ENCODE assay signal across 16 cellular contexts in genomic region chr18:5097116-5097703, GRCh38.
DNase-seq lines count a peak whose midpoint lies in the region; ATAC-seq and TF ChIP-seq lines count a peak whose summit lies in the region.
"Had no signal": no experiment of that assay in that cellular context is flagged by ENCODE, and none has a peak within 500 bp of the region (broad histone marks: within the 10 kb centered on the region; RNA-seq: fewer than 3 reads in every experiment).

No MANE protein-coding gene starts in this region.

- H3K27ac ChIP-seq in GM23248 (no peak overlapping the region), hepatocyte (no peak overlapping the region), smooth muscle cell (ENCODE audit: low read depth) (peak overlapping the region; percentile 39), tibial artery (no peak overlapping the region)
- H3K27ac ChIP-seq: C4-2B, KMS-11 had no signal

- no peak overlapping the region for H3K4me3 ChIP-seq in GM23248
- H3K4me3 ChIP-seq in hepatocyte, result no peak overlapping the region
- H3K4me3 ChIP-seq in smooth muscle cell, result no peak overlapping the region
- no peak overlapping the region for H3K4me3 ChIP-seq in tibial artery

- ATAC-seq in WTC11 (peak; percentile 72), left lobe of liver (no peak), omental fat pad (ENCODE audit: low FRiP score) (no peak)
- ATAC-seq: Right ventricle myocardium inferior had no signal

- H3K4me2 ChIP-seq in GM23248 (ENCODE audit: unreplicated experiment) (no peak overlapping the region), hepatocyte (no peak overlapping the region), smooth muscle cell (peak overlapping the region; percentile 63)
- H3K4me2 ChIP-seq: KMS-11 had no signal

- CTCF ChIA-PET in WTC11 (lab: Charles Lee), result interaction anchor here (1.8 kb wide), 1 partner anchor 9 kb away, joined by 8 read pairs; no protein-coding TSS in a partner anchor

- no peaks in the 10 kb centered on the region for H3K79me2 ChIP-seq in GM23248 (ENCODE audit: insufficient read depth)
- H3K79me2 ChIP-seq in hepatocyte, result no peaks in the 10 kb centered on the region
- H3K79me2 ChIP-seq in smooth muscle cell (ENCODE audit: low read depth), result no peaks in the 10 kb centered on the region

- H3K27me3 ChIP-seq in GM23248 (replicated peaks; ENCODE audit: insufficient read depth), result no peaks in the 10 kb centered on the region
- no peaks in the 10 kb centered on the region for H3K27me3 ChIP-seq in hepatocyte
- no peaks in the 10 kb centered on the region for H3K27me3 ChIP-seq in smooth muscle cell (ENCODE audit: low read depth)
- H3K27me3 ChIP-seq in tibial artery, result no peaks in the 10 kb centered on the region

- H3K36me3 Mint-ChIP-seq in WTC11, result peaks cover 13% of the 10 kb centered on the region

- no peaks in the 10 kb centered on the region for H4K20me1 ChIP-seq in GM23248 (ENCODE audit: insufficient read depth)
- no peaks in the 10 kb centered on the region for H4K20me1 ChIP-seq in hepatocyte (ENCODE audit: insufficient read depth, poor library complexity, severe bottlenecking)
- H4K20me1 ChIP-seq in smooth muscle cell (ENCODE audit: low read depth), result no peaks in the 10 kb centered on the region

- H3K36me3 ChIP-seq in GM23248 (ENCODE audit: low read depth) (no peaks in the 10 kb centered on the region), hepatocyte (replicated peaks; ENCODE audit: insufficient read depth, low read depth) (no peaks in the 10 kb centered on the region), smooth muscle cell (ENCODE audit: low read depth) (no peaks in the 10 kb centered on the region), tibial artery (no peaks in the 10 kb centered on the region)

- no peak overlapping the region for H3K9ac ChIP-seq in GM23248
- H3K9ac ChIP-seq in smooth muscle cell (ENCODE audit: low read depth), result no peak overlapping the region
- H3K9ac ChIP-seq: KMS-11 had no signal

- POLR2A ChIA-PET in WTC11 (lab: Charles Lee), result no interaction called here

- H3K9me2 ChIP-seq in GM23248 (ENCODE audit: insufficient read depth) (no peaks in the 10 kb centered on the region), hepatocyte (replicated peaks; ENCODE audit: insufficient read depth) (no peaks in the 10 kb centered on the region)

- H3K27me3 Mint-ChIP-seq in WTC11 (ENCODE audit: low read depth), result no peaks in the 10 kb centered on the region

- peak overlapping the region; percentile 20 for H3K27ac Mint-ChIP-seq in WTC11
- H3K27ac Mint-ChIP-seq: HFFc6 had no signal

- 32 to 34% methylated on average over 4 of the region's 4 CpGs for WGBS in GM23248 (ENCODE audit: low coverage in 1 of 2, low lambda C conversion rate in 2 of 2, missing lambda C conversion rate in 2 of 2), 2 experiments
- 26% methylated on average over 4 of the region's 4 CpGs for WGBS in hepatocyte (ENCODE audit: low lambda C conversion rate, missing lambda C conversion rate)
- 8% methylated on average over 4 of the region's 4 CpGs for WGBS in smooth muscle cell (ENCODE audit: low lambda C conversion rate)

- TF ChIP-seq CTCF in WTC11 (IDR thresholded peaks at IDR 0.05), result no peak
- TF ChIP-seq CTCF in hepatocyte (IDR thresholded peaks at IDR 0.05; ENCODE audit: poor library complexity), result no peak
- TF ChIP-seq CTCF in smooth muscle cell (IDR thresholded peaks at IDR 0.05; ENCODE audit: borderline replicate concordance, insufficient read depth, poor library complexity, severe bottlenecking), result no peak
- no peak for TF ChIP-seq CTCF in tibial artery (IDR thresholded peaks at IDR 0.05)
- no peak for TF ChIP-seq CTCF in omental fat pad (IDR thresholded peaks at IDR 0.05)

- H2AFZ ChIP-seq in GM23248, result no peak overlapping the region
- H2AFZ ChIP-seq in hepatocyte, result no peak overlapping the region
- no peak overlapping the region for H2AFZ ChIP-seq in smooth muscle cell (ENCODE audit: low read depth)

- H3K9me3 Mint-ChIP-seq in WTC11, result peaks cover 21% of the 10 kb centered on the region

- H3F3A ChIP-seq in GM23248 (ENCODE audit: insufficient read depth), result no peaks in the 10 kb centered on the region
- H3F3A ChIP-seq in smooth muscle cell (ENCODE audit: low read depth), result no peaks in the 10 kb centered on the region

- H3K4me1 ChIP-seq in GM23248 (ENCODE audit: insufficient read depth), result no peaks in the 10 kb centered on the region
- H3K4me1 ChIP-seq in hepatocyte (ENCODE audit: insufficient read depth), result no peaks in the 10 kb centered on the region
- peaks cover 6% of the 10 kb centered on the region for H3K4me1 ChIP-seq in smooth muscle cell (ENCODE audit: low read depth)
- H3K4me1 ChIP-seq in tibial artery, result no peaks in the 10 kb centered on the region

- intact Hi-C loops in tibial artery (cut with DNase I; ENCODE audit: low total_unique reads), result no loop called here

- in situ Hi-C loops in GM23248 (cut with MboI), result loop anchor here (10.0 kb wide), 1 partner anchor 62 kb away; no protein-coding TSS in a partner anchor

- H3K9me3 ChIP-seq in GM23248 (ENCODE audit: low read depth) (no peaks in the 10 kb centered on the region), hepatocyte (ENCODE audit: low read depth) (no peaks in the 10 kb centered on the region), smooth muscle cell (replicated peaks; ENCODE audit: low read depth) (no peaks in the 10 kb centered on the region), tibial artery (no peaks in the 10 kb centered on the region)

- DNase-seq in GM23248 (peak; percentile 4), WTC11 (ENCODE audit: low spot score) (no peak), hepatocyte (ENCODE audit: low spot score) (peak; percentile 34), smooth muscle cell (lab: John Stamatoyannopoulos, UW; ENCODE audit: unreplicated experiment) (no peak), tibial artery (no peak), left lobe of liver (ENCODE audit: low spot score) (no peak), omental fat pad (ENCODE audit: low spot score) (no peak)
- DNase-seq: ACHN, DMS79 treated with DMSO at 0.1 percent for 48 hours, HFFc6, MV-4-11, NCI-H187 treated with DMSO at 0.1 percent for 48 hours, NCI-H526 treated with DMSO at 0.1 percent for 48 hours had no signal

- no peak overlapping the region for H3K4me3 Mint-ChIP-seq in WTC11
- H3K4me3 Mint-ChIP-seq: HFFc6 had no signal

- peaks cover 25% of the 10 kb centered on the region for H3K4me1 Mint-ChIP-seq in WTC11

TF ChIP-seq in WTC11, 78 proteins besides CTCF, POLR2A, EP300 and RAD21:
- no peak for TF ChIP-seq MAX (CRISPR knock-in tag; IDR thresholded peaks at IDR 0.05)
- TF ChIP-seq ATF1 (CRISPR knock-in tag; IDR thresholded peaks at IDR 0.05), result no peak
- TF ChIP-seq USF1 (CRISPR knock-in tag; IDR thresholded peaks at IDR 0.05), result no peak
- TF ChIP-seq AR (CRISPR knock-in tag; IDR thresholded peaks at IDR 0.05), result no peak

Comparison
In these comparisons a context has a peak if more than half of its experiments do, and no peak if none do; other contexts are left out.
1. DNase-seq: peak in GM23248 (single experiment) and hepatocyte (single experiment); none in WTC11 (single experiment), smooth muscle cell (single experiment), tibial artery (0 of 2), left lobe of liver (single experiment) and omental fat pad (single experiment).